ENCODE assay signal across 17 cellular contexts in the genomic region with DNA sequence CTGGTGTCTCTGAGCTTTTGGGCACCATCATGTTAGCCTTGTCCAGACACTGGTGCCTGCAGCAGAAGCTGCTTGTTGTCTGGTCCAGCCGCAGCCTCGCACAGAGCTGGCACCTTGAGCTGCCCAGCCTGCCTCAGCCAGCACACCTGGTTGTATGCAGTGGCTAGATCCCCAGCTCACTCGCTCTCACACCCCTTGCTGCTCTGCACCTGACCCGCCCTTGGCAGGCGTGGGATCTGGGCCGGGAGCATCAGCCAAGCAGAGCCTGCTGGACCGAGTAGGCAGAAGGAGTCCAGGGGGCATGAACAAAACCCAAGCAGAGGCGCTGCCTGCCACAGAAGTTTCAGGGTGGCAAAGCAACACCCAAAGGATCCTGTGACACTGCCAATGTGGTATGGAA.
DNase-seq lines count a peak whose midpoint lies in the region; ATAC-seq and TF ChIP-seq lines count a peak whose summit lies in the region.
"Had no signal": no experiment of that assay in that cellular context is flagged by ENCODE, and none has a peak within 500 bp of the region (broad histone marks: within the 10 kb centered on the region; RNA-seq: fewer than 3 reads in every experiment).

No MANE protein-coding gene starts in this region.

- intact Hi-C loops in esophagus muscularis mucosa (cut with DNase I) = no loop called here

- H3K27me3 Mint-ChIP-seq in T-helper 17 cell = no peaks in the 10 kb centered on the region
- H3K27me3 Mint-ChIP-seq in stimulated activated memory B cell treated with anti-CD40 and anti-IgM and Interleukin-4, amounts not matched to agents 10 μg/mL and 1 μg/mL and 100 μg/mL, for 72 hours = no peaks in the 10 kb centered on the region
- H3K27me3 Mint-ChIP-seq: CD4-positive, alpha-beta T cell had no signal

- no peaks in the 10 kb centered on the region for H3K9me3 Mint-ChIP-seq in stimulated activated memory B cell treated with anti-CD40 and anti-IgM and Interleukin-4, amounts not matched to agents 10 μg/mL and 1 μg/mL and 100 μg/mL, for 72 hours
- H3K9me3 Mint-ChIP-seq: CD4-positive, alpha-beta T cell; CD8-positive, alpha-beta T cell had no signal

- H3K9me3 ChIP-seq in T-helper 17 cell (ENCODE audit: control insufficient read depth, low read length, poor library complexity, severe bottlenecking) = no peaks in the 10 kb centered on the region
- H3K9me3 ChIP-seq in esophagus muscularis mucosa = no peaks in the 10 kb centered on the region

- H3K4me3 ChIP-seq in esophagus muscularis mucosa = no peak overlapping the region
- H3K4me3 ChIP-seq: BLaER1 treated with 17β-estradiol and CSF1 and Interleukin-3, amounts not matched to agents 10 nM and 100 nM had no signal

- TF ChIP-seq POLR2A in esophagus muscularis mucosa (IDR thresholded peaks at IDR 0.05; ENCODE audit: low read depth) = no peak

- H3K4me3 Mint-ChIP-seq in T-helper 17 cell = no peak overlapping the region
- H3K4me3 Mint-ChIP-seq in stimulated activated memory B cell treated with anti-CD40 and anti-IgM and Interleukin-4, amounts not matched to agents 10 μg/mL and 1 μg/mL and 100 μg/mL, for 72 hours = no peak overlapping the region
- H3K4me3 Mint-ChIP-seq: B cell; CD4-positive, alpha-beta T cell; CD8-positive, alpha-beta T cell had no signal

- peaks cover 0 to 15% (median 8%) of the 10 kb centered on the region in 4 donors for H3K4me1 ChIP-seq in esophagus muscularis mucosa
- H3K4me1 ChIP-seq: BLaER1 treated with 17β-estradiol and CSF1 and Interleukin-3, amounts not matched to agents 10 nM and 100 nM; Caco-2 had no signal

- H3K27ac ChIP-seq in esophagus muscularis mucosa (replicated peaks in 1 of 4) = no peak overlapping the region
- H3K27ac ChIP-seq: BLaER1 treated with 17β-estradiol and CSF1 and Interleukin-3, amounts not matched to agents 10 nM and 100 nM; C4-2B had no signal

- 94% methylated on average over 2 of the region's 8 CpGs for WGBS in esophagus muscularis mucosa

- peak overlapping the region; percentile 49 for H3K27ac Mint-ChIP-seq in T-helper 17 cell
- no peak overlapping the region for H3K27ac Mint-ChIP-seq in stimulated activated memory B cell treated with anti-CD40 and anti-IgM and Interleukin-4, amounts not matched to agents 10 μg/mL and 1 μg/mL and 100 μg/mL, for 72 hours
- H3K27ac Mint-ChIP-seq: B cell; CD4-positive, alpha-beta T cell; CD8-positive, alpha-beta T cell had no signal

- H3K36me3 Mint-ChIP-seq in T-helper 17 cell (ENCODE audit: low read depth) = peaks cover 4% of the 10 kb centered on the region
- no peaks in the 10 kb centered on the region for H3K36me3 Mint-ChIP-seq in stimulated activated memory B cell treated with anti-CD40 and anti-IgM and Interleukin-4, amounts not matched to agents 10 μg/mL and 1 μg/mL and 100 μg/mL, for 72 hours
- H3K36me3 Mint-ChIP-seq: CD8-positive, alpha-beta T cell had no signal

- ATAC-seq in T-helper 17 cell = no peak
- ATAC-seq in stimulated activated memory B cell treated with anti-CD40 and anti-IgM and Interleukin-4, amounts not matched to agents 10 μg/mL and 1 μg/mL and 100 μg/mL, for 72 hours = no peak
- ATAC-seq: CD8-positive, alpha-beta T cell had no signal

- no peak for TF ChIP-seq CTCF in esophagus muscularis mucosa (IDR thresholded peaks at IDR 0.05)

- TF ChIP-seq EP300 in esophagus muscularis mucosa (IDR thresholded peaks at IDR 0.05) = no peak

- H3K4me1 Mint-ChIP-seq in T-helper 17 cell = peaks cover 16% of the 10 kb centered on the region
- H3K4me1 Mint-ChIP-seq in stimulated activated memory B cell treated with anti-CD40 and anti-IgM and Interleukin-4, amounts not matched to agents 10 μg/mL and 1 μg/mL and 100 μg/mL, for 72 hours = peaks cover 17% of the 10 kb centered on the region
- H3K4me1 Mint-ChIP-seq: B cell had no signal

- H3K36me3 ChIP-seq in esophagus muscularis mucosa = no peaks in the 10 kb centered on the region
- H3K36me3 ChIP-seq: BLaER1 treated with 17β-estradiol and CSF1 and Interleukin-3, amounts not matched to agents 10 nM and 100 nM had no signal

- no peaks in the 10 kb centered on the region for H3K27me3 ChIP-seq in esophagus muscularis mucosa
- H3K27me3 ChIP-seq: BLaER1 treated with 17β-estradiol and CSF1 and Interleukin-3, amounts not matched to agents 10 nM and 100 nM had no signal

- DNase-seq in T-helper 17 cell (no peak), esophagus muscularis mucosa (ENCODE audit: extremely low spot score) (peak; percentile 31), activated gamma-delta T cell (lab: John Stamatoyannopoulos, UW) (no peak), AG08396 (ENCODE audit: low spot score) (no peak)
- DNase-seq: 8988T; ACHN; AML-193; Caco-2; Calu3; CD4-positive, alpha-beta T cell; CD8-positive, alpha-beta T cell; DMS79 treated with DMSO at 0.1 percent for 48 hours; GF-D8 had no signal
